ENCODE assay signal across 2 cellular contexts in the genomic region with DNA sequence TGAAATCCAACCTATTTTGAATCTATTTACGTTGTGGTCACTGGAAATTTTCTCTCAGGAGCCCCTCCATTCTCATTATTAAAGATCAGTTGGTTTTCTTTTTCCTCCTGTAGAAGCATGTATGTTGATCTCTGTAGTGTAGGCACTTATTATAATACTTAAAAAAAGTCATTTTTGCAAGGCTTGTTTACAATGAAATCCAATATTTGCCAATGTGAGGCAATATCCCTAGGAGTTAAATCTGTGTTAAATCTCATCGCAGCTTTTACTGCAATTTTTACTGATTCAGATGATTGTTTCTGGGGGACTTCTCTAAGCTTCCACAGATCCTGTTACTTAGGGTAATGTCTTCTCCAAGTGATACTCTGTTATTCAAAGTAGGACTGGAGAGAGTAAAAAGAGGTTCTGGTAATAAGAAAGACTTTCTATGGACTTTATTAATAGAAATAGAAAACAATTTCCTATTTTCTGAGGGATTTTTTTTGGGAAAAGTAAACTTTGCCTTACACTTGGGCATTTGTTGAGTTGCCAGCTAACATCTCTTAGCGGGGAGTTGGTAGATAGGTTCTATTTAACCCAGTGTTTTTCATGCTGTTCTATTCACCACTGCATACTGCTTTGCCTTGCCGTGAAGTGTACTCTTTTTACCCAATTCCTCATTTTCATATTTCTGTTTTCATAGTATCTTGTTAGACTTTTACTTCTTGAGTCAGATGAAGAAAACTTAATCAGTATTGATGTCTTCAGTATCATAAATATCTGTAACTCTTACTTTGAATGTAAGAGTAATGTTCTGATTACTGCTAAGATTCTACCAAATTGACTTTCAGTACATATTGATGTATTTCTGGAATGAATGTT.
TF ChIP-seq lines count a peak whose summit lies in the region.

No MANE protein-coding gene starts in this region.

TF ChIP-seq in GM23338, 12 proteins besides CTCF, POLR2A, EP300 and RAD21:
- TF ChIP-seq ZNF114 (CRISPR knock-in tag; IDR thresholded peaks at IDR 0.05): no peak
- TF ChIP-seq JUNB (IDR thresholded peaks at IDR 0.05; ENCODE audit: unreplicated experiment): no peak
- TF ChIP-seq ZNF462 (CRISPR knock-in tag; IDR thresholded peaks at IDR 0.05): peak; percentile 62
- no peak for TF ChIP-seq ZNF331 (CRISPR knock-in tag; IDR thresholded peaks at IDR 0.05; ENCODE audit: low read depth)
- TF ChIP-seq EZH2 (IDR thresholded peaks at IDR 0.05; ENCODE audit: low read depth, unreplicated experiment): no peak
- TF ChIP-seq, protein P1, sequence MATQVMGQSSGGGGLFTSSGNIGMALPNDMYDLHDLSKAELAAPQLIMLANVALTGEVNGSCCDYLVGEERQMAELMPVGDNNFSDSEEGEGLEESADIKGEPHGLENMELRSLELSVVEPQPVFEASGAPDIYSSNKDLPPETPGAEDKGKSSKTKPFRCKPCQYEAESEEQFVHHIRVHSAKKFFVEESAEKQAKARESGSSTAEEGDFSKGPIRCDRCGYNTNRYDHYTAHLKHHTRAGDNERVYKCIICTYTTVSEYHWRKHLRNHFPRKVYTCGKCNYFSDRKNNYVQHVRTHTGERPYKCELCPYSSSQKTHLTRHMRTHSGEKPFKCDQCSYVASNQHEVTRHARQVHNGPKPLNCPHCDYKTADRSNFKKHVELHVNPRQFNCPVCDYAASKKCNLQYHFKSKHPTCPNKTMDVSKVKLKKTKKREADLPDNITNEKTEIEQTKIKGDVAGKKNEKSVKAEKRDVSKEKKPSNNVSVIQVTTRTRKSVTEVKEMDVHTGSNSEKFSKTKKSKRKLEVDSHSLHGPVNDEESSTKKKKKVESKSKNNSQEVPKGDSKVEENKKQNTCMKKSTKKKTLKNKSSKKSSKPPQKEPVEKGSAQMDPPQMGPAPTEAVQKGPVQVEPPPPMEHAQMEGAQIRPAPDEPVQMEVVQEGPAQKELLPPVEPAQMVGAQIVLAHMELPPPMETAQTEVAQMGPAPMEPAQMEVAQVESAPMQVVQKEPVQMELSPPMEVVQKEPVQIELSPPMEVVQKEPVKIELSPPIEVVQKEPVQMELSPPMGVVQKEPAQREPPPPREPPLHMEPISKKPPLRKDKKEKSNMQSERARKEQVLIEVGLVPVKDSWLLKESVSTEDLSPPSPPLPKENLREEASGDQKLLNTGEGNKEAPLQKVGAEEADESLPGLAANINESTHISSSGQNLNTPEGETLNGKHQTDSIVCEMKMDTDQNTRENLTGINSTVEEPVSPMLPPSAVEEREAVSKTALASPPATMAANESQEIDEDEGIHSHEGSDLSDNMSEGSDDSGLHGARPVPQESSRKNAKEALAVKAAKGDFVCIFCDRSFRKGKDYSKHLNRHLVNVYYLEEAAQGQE (IDR thresholded peaks at IDR 0.05; ENCODE audit: unreplicated experiment): no peak
- no peak for TF ChIP-seq NANOG (IDR thresholded peaks at IDR 0.05; ENCODE audit: borderline replicate concordance)

TF ChIP-seq in HepG2, 621 proteins besides CTCF, POLR2A, EP300 and RAD21:
- TF ChIP-seq FOXA1 (IDR thresholded peaks at IDR 0.05) (no peak), FOXA1 (CRISPR knock-in tag; IDR thresholded peaks at IDR 0.05) (0 out of 2 replicates have a peak, but pooled peaks have one; percentile 16), CCAR2 (optimal IDR thresholded peaks at IDR 0.05; ENCODE audit: low read depth, low read length) (no peak), ASH2L (IDR thresholded peaks at IDR 0.05; ENCODE audit: insufficient read length, low read depth, low read length) (no peak), CEBPG (CRISPR knock-in tag; IDR thresholded peaks at IDR 0.05) (0 out of 2 replicates have a peak, but pooled peaks have one; percentile 23), ZKSCAN1 (IDR thresholded peaks at IDR 0.05; ENCODE audit: low read length) (no peak)
